ENCODE assay signal across 1 cellular context in the genomic region with DNA sequence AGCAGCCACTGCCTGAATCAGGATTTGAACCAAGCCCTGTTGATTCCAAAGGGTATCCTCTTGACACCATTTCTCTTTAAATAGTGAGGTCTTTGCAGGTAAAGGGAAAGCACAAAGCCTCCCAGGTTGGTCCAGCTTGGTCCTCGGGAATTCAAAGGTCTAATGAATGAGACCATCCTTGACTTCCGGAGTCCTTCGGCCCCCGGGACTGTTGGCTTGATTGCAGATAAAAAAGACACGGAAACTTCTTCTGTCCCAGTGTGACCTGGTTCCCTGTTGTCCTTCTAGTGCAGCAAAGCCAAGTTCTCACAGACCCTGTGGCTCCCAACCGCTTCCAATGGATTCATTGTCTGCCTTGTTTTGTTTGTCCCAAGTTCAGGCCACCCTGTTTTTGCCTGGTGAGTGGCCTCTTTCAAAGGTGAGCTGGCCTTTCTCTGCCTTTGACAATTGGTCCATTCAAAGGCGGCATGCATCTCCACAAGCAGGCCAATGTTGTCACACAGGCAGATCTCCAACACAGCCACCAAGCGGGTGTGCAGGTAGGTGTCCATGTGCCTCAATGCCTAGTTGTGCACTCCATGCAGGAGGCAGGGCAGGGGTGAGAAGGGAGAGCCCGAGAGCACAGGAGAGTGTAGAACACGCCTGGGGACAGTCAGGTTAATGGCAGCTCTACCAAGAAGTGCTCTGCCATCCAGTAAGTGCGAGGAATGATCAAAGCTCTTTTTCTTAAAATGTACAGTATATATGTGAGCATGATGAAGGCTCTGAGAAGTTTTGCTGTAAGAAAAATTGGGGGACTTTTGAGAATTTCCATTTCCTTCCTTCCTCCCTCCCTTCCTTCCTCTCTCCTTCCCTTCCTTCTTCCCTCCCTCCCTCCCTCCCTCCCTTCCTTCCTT.
TF ChIP-seq lines count a peak whose summit lies in the region.

No MANE protein-coding gene starts in this region.

TF ChIP-seq in HepG2, 621 proteins besides CTCF, POLR2A, EP300 and RAD21 (continued from another document and continues in another):
- TF ChIP-seq, protein P1, sequence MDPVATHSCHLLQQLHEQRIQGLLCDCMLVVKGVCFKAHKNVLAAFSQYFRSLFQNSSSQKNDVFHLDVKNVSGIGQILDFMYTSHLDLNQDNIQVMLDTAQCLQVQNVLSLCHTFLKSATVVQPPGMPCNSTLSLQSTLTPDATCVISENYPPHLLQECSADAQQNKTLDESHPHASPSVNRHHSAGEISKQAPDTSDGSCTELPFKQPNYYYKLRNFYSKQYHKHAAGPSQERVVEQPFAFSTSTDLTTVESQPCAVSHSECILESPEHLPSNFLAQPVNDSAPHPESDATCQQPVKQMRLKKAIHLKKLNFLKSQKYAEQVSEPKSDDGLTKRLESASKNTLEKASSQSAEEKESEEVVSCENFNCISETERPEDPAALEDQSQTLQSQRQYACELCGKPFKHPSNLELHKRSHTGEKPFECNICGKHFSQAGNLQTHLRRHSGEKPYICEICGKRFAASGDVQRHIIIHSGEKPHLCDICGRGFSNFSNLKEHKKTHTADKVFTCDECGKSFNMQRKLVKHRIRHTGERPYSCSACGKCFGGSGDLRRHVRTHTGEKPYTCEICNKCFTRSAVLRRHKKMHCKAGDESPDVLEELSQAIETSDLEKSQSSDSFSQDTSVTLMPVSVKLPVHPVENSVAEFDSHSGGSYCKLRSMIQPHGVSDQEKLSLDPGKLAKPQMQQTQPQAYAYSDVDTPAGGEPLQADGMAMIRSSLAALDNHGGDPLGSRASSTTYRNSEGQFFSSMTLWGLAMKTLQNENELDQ (CRISPR knock-in tag; IDR thresholded peaks at IDR 0.05; ENCODE audit: borderline replicate concordance): no peak
- TF ChIP-seq NR2F6 (IDR thresholded peaks at IDR 0.05) (no peak), NR2F6 (CRISPR knock-in tag; IDR thresholded peaks at IDR 0.05) (peak; percentile 62; the same call in 1 of the 2 replicates), RARA (CRISPR knock-in tag; IDR thresholded peaks at IDR 0.05) (peak; percentile 77), ELF1 (CRISPR knock-in tag; IDR thresholded peaks at IDR 0.05) (peak; percentile 31; the same call in 1 of the 2 replicates), PCBP2 (optimal IDR thresholded peaks at IDR 0.05; ENCODE audit: low read depth, low read length, poor library complexity, severe bottlenecking) (peak; percentile 57), SAFB2 (CRISPR knock-in tag; IDR thresholded peaks at IDR 0.05; ENCODE audit: borderline replicate concordance, low read depth) (no peak), NCOR1 (IDR thresholded peaks at IDR 0.05; ENCODE audit: borderline replicate concordance, low read length) (peak; percentile 45; the same call in 1 of the 2 replicates), TGIF2 (CRISPR knock-in tag; IDR thresholded peaks at IDR 0.05) (0 out of 2 replicates have a peak, but pooled peaks have one; percentile 36), POLR2AphosphoS2 (IDR thresholded peaks at IDR 0.05; ENCODE audit: low read depth, low read length) (no peak), ERF (CRISPR knock-in tag; IDR thresholded peaks at IDR 0.05) (0 out of 2 replicates have a peak, but pooled peaks have one; percentile 32), SOX13 (IDR thresholded peaks at IDR 0.05) (peak; percentile 66; the same call in 1 of the 2 replicates), SOX13 (CRISPR knock-in tag; conservative IDR thresholded peaks at IDR 0.05 in 1 of 2, IDR thresholded peaks at IDR 0.05 in 1 of 2) (peak in 1 of 2 experiments; percentile 93; a peak in 2 of 4 replicates), SALL1 (CRISPR knock-in tag; IDR thresholded peaks at IDR 0.05) (peak; percentile 27; the same call in 1 of the 2 replicates), SOX6 (IDR thresholded peaks at IDR 0.05) (no peak), SOX6 (CRISPR knock-in tag; IDR thresholded peaks at IDR 0.05) (peak; percentile 93), ZNF354B (CRISPR knock-in tag; IDR thresholded peaks at IDR 0.05) (no peak), FOXK1 (CRISPR knock-in tag; IDR thresholded peaks at IDR 0.05; ENCODE audit: borderline replicate concordance, low read depth) (0 out of 2 replicates have a peak, but pooled peaks have one; percentile 16), NCOA2 (CRISPR knock-in tag; IDR thresholded peaks at IDR 0.05) (0 out of 2 replicates have a peak, but pooled peaks have one; percentile 32), ZNF12 (CRISPR knock-in tag; IDR thresholded peaks at IDR 0.05) (peak; percentile 73; the same call in 1 of the 2 replicates), RXRA (CRISPR knock-in tag; IDR thresholded peaks at IDR 0.05) (peak; percentile 94), ZSCAN25 (CRISPR knock-in tag; IDR thresholded peaks at IDR 0.05) (peak; percentile 93)
- TF ChIP-seq, protein P2, sequence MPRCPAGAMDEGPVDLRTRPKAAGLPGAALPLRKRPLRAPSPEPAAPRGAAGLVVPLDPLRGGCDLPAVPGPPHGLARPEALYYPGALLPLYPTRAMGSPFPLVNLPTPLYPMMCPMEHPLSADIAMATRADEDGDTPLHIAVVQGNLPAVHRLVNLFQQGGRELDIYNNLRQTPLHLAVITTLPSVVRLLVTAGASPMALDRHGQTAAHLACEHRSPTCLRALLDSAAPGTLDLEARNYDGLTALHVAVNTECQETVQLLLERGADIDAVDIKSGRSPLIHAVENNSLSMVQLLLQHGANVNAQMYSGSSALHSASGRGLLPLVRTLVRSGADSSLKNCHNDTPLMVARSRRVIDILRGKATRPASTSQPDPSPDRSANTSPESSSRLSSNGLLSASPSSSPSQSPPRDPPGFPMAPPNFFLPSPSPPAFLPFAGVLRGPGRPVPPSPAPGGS (CRISPR knock-in tag; IDR thresholded peaks at IDR 0.05): no peak
- TF ChIP-seq, protein P3, sequence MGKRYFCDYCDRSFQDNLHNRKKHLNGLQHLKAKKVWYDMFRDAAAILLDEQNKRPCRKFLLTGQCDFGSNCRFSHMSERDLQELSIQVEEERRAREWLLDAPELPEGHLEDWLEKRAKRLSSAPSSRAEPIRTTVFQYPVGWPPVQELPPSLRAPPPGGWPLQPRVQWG (CRISPR knock-in tag; IDR thresholded peaks at IDR 0.05; ENCODE audit: borderline replicate concordance, low read depth): no peak
- TF ChIP-seq, protein P4, sequence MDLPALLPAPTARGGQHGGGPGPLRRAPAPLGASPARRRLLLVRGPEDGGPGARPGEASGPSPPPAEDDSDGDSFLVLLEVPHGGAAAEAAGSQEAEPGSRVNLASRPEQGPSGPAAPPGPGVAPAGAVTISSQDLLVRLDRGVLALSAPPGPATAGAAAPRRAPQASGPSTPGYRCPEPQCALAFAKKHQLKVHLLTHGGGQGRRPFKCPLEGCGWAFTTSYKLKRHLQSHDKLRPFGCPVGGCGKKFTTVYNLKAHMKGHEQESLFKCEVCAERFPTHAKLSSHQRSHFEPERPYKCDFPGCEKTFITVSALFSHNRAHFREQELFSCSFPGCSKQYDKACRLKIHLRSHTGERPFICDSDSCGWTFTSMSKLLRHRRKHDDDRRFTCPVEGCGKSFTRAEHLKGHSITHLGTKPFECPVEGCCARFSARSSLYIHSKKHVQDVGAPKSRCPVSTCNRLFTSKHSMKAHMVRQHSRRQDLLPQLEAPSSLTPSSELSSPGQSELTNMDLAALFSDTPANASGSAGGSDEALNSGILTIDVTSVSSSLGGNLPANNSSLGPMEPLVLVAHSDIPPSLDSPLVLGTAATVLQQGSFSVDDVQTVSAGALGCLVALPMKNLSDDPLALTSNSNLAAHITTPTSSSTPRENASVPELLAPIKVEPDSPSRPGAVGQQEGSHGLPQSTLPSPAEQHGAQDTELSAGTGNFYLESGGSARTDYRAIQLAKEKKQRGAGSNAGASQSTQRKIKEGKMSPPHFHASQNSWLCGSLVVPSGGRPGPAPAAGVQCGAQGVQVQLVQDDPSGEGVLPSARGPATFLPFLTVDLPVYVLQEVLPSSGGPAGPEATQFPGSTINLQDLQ (CRISPR knock-in tag; IDR thresholded peaks at IDR 0.05): no peak
- TF ChIP-seq, protein P5, sequence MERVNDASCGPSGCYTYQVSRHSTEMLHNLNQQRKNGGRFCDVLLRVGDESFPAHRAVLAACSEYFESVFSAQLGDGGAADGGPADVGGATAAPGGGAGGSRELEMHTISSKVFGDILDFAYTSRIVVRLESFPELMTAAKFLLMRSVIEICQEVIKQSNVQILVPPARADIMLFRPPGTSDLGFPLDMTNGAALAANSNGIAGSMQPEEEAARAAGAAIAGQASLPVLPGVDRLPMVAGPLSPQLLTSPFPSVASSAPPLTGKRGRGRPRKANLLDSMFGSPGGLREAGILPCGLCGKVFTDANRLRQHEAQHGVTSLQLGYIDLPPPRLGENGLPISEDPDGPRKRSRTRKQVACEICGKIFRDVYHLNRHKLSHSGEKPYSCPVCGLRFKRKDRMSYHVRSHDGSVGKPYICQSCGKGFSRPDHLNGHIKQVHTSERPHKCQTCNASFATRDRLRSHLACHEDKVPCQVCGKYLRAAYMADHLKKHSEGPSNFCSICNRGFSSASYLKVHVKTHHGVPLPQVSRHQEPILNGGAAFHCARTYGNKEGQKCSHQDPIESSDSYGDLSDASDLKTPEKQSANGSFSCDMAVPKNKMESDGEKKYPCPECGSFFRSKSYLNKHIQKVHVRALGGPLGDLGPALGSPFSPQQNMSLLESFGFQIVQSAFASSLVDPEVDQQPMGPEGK (CRISPR knock-in tag; IDR thresholded peaks at IDR 0.05): peak; percentile 23; the same call in 1 of the 2 replicates
- TF ChIP-seq, protein P6, sequence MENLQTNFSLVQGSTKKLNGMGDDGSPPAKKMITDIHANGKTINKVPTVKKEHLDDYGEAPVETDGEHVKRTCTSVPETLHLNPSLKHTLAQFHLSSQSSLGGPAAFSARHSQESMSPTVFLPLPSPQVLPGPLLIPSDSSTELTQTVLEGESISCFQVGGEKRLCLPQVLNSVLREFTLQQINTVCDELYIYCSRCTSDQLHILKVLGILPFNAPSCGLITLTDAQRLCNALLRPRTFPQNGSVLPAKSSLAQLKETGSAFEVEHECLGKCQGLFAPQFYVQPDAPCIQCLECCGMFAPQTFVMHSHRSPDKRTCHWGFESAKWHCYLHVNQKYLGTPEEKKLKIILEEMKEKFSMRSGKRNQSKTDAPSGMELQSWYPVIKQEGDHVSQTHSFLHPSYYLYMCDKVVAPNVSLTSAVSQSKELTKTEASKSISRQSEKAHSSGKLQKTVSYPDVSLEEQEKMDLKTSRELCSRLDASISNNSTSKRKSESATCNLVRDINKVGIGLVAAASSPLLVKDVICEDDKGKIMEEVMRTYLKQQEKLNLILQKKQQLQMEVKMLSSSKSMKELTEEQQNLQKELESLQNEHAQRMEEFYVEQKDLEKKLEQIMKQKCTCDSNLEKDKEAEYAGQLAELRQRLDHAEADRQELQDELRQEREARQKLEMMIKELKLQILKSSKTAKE (CRISPR knock-in tag; IDR thresholded peaks at IDR 0.05; ENCODE audit: borderline replicate concordance): peak; percentile 84
- TF ChIP-seq, protein P7, sequence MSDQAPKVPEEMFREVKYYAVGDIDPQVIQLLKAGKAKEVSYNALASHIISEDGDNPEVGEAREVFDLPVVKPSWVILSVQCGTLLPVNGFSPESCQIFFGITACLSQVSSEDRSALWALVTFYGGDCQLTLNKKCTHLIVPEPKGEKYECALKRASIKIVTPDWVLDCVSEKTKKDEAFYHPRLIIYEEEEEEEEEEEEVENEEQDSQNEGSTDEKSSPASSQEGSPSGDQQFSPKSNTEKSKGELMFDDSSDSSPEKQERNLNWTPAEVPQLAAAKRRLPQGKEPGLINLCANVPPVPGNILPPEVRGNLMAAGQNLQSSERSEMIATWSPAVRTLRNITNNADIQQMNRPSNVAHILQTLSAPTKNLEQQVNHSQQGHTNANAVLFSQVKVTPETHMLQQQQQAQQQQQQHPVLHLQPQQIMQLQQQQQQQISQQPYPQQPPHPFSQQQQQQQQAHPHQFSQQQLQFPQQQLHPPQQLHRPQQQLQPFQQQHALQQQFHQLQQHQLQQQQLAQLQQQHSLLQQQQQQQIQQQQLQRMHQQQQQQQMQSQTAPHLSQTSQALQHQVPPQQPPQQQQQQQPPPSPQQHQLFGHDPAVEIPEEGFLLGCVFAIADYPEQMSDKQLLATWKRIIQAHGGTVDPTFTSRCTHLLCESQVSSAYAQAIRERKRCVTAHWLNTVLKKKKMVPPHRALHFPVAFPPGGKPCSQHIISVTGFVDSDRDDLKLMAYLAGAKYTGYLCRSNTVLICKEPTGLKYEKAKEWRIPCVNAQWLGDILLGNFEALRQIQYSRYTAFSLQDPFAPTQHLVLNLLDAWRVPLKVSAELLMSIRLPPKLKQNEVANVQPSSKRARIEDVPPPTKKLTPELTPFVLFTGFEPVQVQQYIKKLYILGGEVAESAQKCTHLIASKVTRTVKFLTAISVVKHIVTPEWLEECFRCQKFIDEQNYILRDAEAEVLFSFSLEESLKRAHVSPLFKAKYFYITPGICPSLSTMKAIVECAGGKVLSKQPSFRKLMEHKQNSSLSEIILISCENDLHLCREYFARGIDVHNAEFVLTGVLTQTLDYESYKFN (CRISPR knock-in tag; conservative IDR thresholded peaks at IDR 0.05): 0 out of 2 replicates have a peak, but pooled peaks have one; percentile 19
- TF ChIP-seq, protein P8, sequence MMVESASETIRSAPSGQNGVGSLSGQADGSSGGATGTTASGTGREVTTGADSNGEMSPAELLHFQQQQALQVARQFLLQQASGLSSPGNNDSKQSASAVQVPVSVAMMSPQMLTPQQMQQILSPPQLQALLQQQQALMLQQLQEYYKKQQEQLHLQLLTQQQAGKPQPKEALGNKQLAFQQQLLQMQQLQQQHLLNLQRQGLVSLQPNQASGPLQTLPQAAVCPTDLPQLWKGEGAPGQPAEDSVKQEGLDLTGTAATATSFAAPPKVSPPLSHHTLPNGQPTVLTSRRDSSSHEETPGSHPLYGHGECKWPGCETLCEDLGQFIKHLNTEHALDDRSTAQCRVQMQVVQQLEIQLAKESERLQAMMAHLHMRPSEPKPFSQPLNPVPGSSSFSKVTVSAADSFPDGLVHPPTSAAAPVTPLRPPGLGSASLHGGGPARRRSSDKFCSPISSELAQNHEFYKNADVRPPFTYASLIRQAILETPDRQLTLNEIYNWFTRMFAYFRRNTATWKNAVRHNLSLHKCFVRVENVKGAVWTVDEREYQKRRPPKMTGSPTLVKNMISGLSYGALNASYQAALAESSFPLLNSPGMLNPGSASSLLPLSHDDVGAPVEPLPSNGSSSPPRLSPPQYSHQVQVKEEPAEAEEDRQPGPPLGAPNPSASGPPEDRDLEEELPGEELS (CRISPR knock-in tag; IDR thresholded peaks at IDR 0.05): peak; percentile 70; the same call in 1 of the 2 replicates
